ENCODE assay signal across 20 cellular contexts in the genomic region with DNA sequence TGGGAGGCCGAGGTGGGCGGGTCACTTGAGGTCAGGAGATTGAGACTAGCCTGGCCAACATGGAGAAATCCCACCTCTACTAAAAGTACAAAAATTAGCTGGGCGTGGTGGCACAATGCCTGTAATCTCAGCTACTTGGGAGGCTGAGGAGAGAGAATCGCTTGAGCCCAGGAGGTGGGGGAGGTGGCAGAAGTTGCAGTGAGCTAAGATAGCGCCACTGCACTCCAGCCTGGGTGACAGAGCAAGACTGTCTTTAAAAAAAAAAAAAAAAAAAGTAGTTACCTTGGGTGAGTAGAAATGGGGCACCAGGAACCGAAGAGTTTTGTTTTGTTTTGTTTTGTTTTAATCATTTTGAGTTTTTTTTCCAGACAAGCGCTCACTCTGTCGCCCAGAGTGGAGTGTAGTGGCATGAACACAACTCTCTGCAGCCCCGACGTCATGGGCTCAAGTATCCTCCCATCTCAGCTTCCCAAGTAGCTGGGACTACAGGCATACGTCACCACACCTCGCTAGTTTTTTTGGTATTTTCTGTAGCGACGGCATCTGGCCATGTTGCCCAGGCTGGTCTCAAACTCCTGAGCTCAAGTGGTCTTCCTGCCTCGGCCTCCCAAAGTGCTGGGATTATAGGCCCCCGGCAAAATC.
"Had no signal": no experiment of that assay in that cellular context is flagged by ENCODE, and none has a peak within 500 bp of the region (broad histone marks: within the 10 kb centered on the region; RNA-seq: fewer than 3 reads in every experiment).

No MANE protein-coding gene starts in this region.

- DNase-seq: activated CD4-positive, alpha-beta T cell treated with anti-CD3 and anti-CD28 coated beads, Interleukin-2, amount 10 ng/mL, durations not matched to agents 7 days and 5 days; activated CD8-positive, alpha-beta T cell treated with anti-CD3 and anti-CD28 coated beads, Interleukin-2, amount 10 ng/mL, durations not matched to agents 7 days and 5 days; activated gamma-delta T cell treated with Interleukin-2 at 50 U/mL for 16 hours; aorta; brain microvascular endothelial cell; caudate nucleus; effector CD4-positive, alpha-beta T cell; foreskin keratinocyte; left ventricle myocardium inferior; naive thymus-derived CD4-positive, alpha-beta T cell; small intestine; stimulated activated CD4-positive, alpha-beta T cell treated with anti-CD3 and anti-CD28 coated beads, Interleukin-2, amount 100 ng/mL, for 24 hours; stimulated activated naive B cell treated with anti-CD40 and anti-IgM and Interleukin-4, amounts not matched to agents 10 μg/mL and 1 μg/mL and 100 μg/mL, for 72 hours had no signal

- H3K27me3 Mint-ChIP-seq: activated CD4-positive, alpha-beta T cell treated with anti-CD3 and anti-CD28 coated beads, Interleukin-2, amount 10 ng/mL, durations not matched to agents 7 days and 5 days; activated naive CD4-positive, alpha-beta T cell treated with anti-CD3 and anti-CD28 coated beads, Interleukin-2, amount 50 U/mL, for 24 hours; dendritic cell treated with granulocyte-macrophage colony-stimulating factor and Interleukin-4, amounts not matched to agents 40 ng/mL and 50 ng/mL, for 4 days; naive thymus-derived CD4-positive, alpha-beta T cell; stimulated activated naive B cell treated with anti-CD40 and anti-IgM and Interleukin-4, amounts not matched to agents 10 μg/mL and 1 μg/mL and 100 μg/mL, for 72 hours; type B pancreatic cell had no signal

- ATAC-seq: activated CD4-positive, CD25-positive, alpha-beta regulatory T cell treated with anti-CD3 and anti-CD28 coated beads, Interleukin-2, amount 50 U/mL, for 24 hours; activated CD8-positive, alpha-beta T cell treated with anti-CD3 and anti-CD28 coated beads, Interleukin-2, amount 10 ng/mL, durations not matched to agents 7 days and 5 days; foreskin keratinocyte; naive thymus-derived CD4-positive, alpha-beta T cell; sciatic nerve; stimulated activated naive B cell treated with anti-CD40 and anti-IgM and Interleukin-4, amounts not matched to agents 10 μg/mL and 1 μg/mL and 100 μg/mL, for 72 hours had no signal

- H3K27ac Mint-ChIP-seq: activated CD4-positive, alpha-beta T cell treated with anti-CD3 and anti-CD28 coated beads, Interleukin-2, amount 10 ng/mL, durations not matched to agents 7 days and 5 days; activated CD8-positive, alpha-beta T cell treated with anti-CD3 and anti-CD28 coated beads, Interleukin-2, amount 10 ng/mL, durations not matched to agents 7 days and 5 days; neural progenitor cell; stimulated activated naive B cell treated with anti-CD40 and anti-IgM and Interleukin-4, amounts not matched to agents 10 μg/mL and 1 μg/mL and 100 μg/mL, for 72 hours; type B pancreatic cell had no signal

- H3K4me3 Mint-ChIP-seq: activated CD4-positive, alpha-beta T cell treated with anti-CD3 and anti-CD28 coated beads, Interleukin-2, amount 10 ng/mL, durations not matched to agents 7 days and 5 days; activated CD8-positive, alpha-beta T cell treated with anti-CD3 and anti-CD28 coated beads, Interleukin-2, amount 10 ng/mL, durations not matched to agents 7 days and 5 days; activated naive CD4-positive, alpha-beta T cell treated with anti-CD3 and anti-CD28 coated beads, Interleukin-2, amount 50 U/mL, for 24 hours; activated T-helper 1 cell treated with anti-CD3 and anti-CD28 coated beads, Interleukin-12 subunit alpha, Interleukin-12 subunit beta, Interleukin-2, Interleukin-4 antibody, amounts not matched to agents 30 ng/mL and 10 ng/mL and 1 ng/mL, durations not matched to agents 14 hours and 24 hours and 36 hours; dendritic cell treated with granulocyte-macrophage colony-stimulating factor and Interleukin-4, amounts not matched to agents 40 ng/mL and 50 ng/mL, for 4 days; naive thymus-derived CD4-positive, alpha-beta T cell; neural progenitor cell; type B pancreatic cell had no signal

- H3K9me3 Mint-ChIP-seq: activated CD4-positive, alpha-beta T cell treated with anti-CD3 and anti-CD28 coated beads, Interleukin-2, amount 10 ng/mL, durations not matched to agents 7 days and 5 days; activated naive CD4-positive, alpha-beta T cell treated with anti-CD3 and anti-CD28 coated beads, Interleukin-2, amount 50 U/mL, for 24 hours; activated T-helper 1 cell treated with anti-CD3 and anti-CD28 coated beads, Interleukin-12 subunit alpha, Interleukin-12 subunit beta, Interleukin-2, Interleukin-4 antibody, amounts not matched to agents 30 ng/mL and 10 ng/mL and 1 ng/mL, durations not matched to agents 14 hours and 24 hours and 36 hours; dendritic cell treated with granulocyte-macrophage colony-stimulating factor and Interleukin-4, amounts not matched to agents 40 ng/mL and 50 ng/mL, for 4 days; naive thymus-derived CD4-positive, alpha-beta T cell; neural progenitor cell; stimulated activated naive B cell treated with anti-CD40 and anti-IgM and Interleukin-4, amounts not matched to agents 10 μg/mL and 1 μg/mL and 100 μg/mL, for 72 hours; type B pancreatic cell had no signal
